Comparison of ENCODE assay signal across 11 cellular contexts in the genomic region with DNA sequence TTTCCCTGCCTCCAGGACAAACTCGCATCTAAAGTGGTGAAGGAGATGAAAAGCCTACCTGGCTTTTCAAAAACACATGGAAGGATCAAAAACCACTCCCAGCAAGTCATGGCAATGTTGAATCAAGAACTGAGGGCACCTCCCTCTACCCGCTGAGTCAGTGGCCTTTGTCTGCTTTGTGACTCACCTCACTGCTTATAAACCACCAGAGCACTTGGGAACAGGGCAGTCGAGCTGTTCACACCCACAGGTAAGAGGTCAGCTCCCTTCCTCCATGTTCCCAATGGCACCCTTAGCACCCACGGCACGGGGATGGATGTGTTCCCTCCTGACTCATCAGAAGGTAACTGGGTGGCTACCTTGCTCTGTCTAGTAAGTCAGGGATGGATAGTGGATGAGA. TPM values are rescaled to one million over a fixed set of nuclear protein-coding genes. Genes with fewer than 3 reads are reported as not detected.
A peak's percentile ranks its signal among the peaks of the same experiment; 100 is the strongest.
DNase-seq lines count a peak whose midpoint lies in the region; ATAC-seq and TF ChIP-seq lines count a peak whose summit lies in the region.
"Had no signal": no experiment of that assay in that cellular context is flagged by ENCODE, and none has a peak within 500 bp of the region (broad histone marks: within the 10 kb centered on the region; RNA-seq: fewer than 3 reads in every experiment).

No MANE protein-coding gene starts in this region.

- no peaks in the 10 kb centered on the region for H3K9me2 ChIP-seq in MM.1S (replicated peaks; ENCODE audit: insufficient read depth, low read length)

- TF ChIP-seq EP300 in transverse colon (IDR thresholded peaks at IDR 0.05; ENCODE audit: low read depth) = no peak

- H3K27ac ChIP-seq in foreskin keratinocyte (peak overlapping the region; percentile 93), transverse colon (no peak overlapping the region), MM.1S (ENCODE audit: low read length) (no peak overlapping the region), thyroid gland (no peak overlapping the region)
- H3K27ac ChIP-seq: thoracic aorta had no signal

- in situ Hi-C loops in transverse colon (cut with MboI; ENCODE audit: low pct_ligation_motif_present in 1 of 4, low pct_unique_long_range_greater_than_20kb in 1 of 4, low sequenced_read_pairs in 3 of 4) = no loop called here

- ATAC-seq in foreskin keratinocyte (peak; percentile 90), HG03469 (IDR thresholded peaks at IDR 0.05; ENCODE audit: unreplicated experiment) (no peak)

- intact Hi-C loops in transverse colon (cut with DNase I; ENCODE audit: low total_unique reads) = no loop called here
- intact Hi-C loops in thyroid gland (cut with DNase I) = no loop called here

- no peak overlapping the region for H3K9ac ChIP-seq in MM.1S (ENCODE audit: low read length)

- H3K27me3 ChIP-seq in foreskin keratinocyte = no peaks in the 10 kb centered on the region
- no peaks in the 10 kb centered on the region for H3K27me3 ChIP-seq in transverse colon
- H3K27me3 ChIP-seq in MM.1S (replicated peaks; ENCODE audit: insufficient read depth, low read length) = no peaks in the 10 kb centered on the region
- H3K27me3 ChIP-seq in thyroid gland = no peaks in the 10 kb centered on the region

- H3K9me3 ChIP-seq in transverse colon = no peaks in the 10 kb centered on the region
- no peaks in the 10 kb centered on the region for H3K9me3 ChIP-seq in MM.1S (replicated peaks; ENCODE audit: insufficient read depth, low read length)
- no peaks in the 10 kb centered on the region for H3K9me3 ChIP-seq in thyroid gland
- H3K9me3 ChIP-seq: thoracic aorta had no signal

- H3F3A ChIP-seq in MM.1S (ENCODE audit: insufficient read depth, low read length) = no peaks in the 10 kb centered on the region

- TF ChIP-seq POLR2A in transverse colon (IDR thresholded peaks at IDR 0.05) (no peak), thyroid gland (IDR thresholded peaks at IDR 0.05) (no peak)

- peak; percentile 33 for DNase-seq in NK-92 treated with Interleukin-12 subunit alpha and Interleukin-12 subunit beta, amount 100 ng/mL, for 24 hours (lab: John Stamatoyannopoulos, UW)
- no peak for DNase-seq in NK-92 (lab: John Stamatoyannopoulos, UW; ENCODE audit: unreplicated experiment)
- DNase-seq in SW480 (ENCODE audit: low spot score) = peak; percentile 90
- peak; percentile 97 to 99 for DNase-seq in foreskin keratinocyte
- DNase-seq in transverse colon = peak; percentile 63
- no peak for DNase-seq in MM.1S
- DNase-seq in thyroid gland = no peak
- DNase-seq: DMS153, Karpas-422 had no signal

- no peak for TF ChIP-seq CTCF in foreskin keratinocyte (conservative IDR thresholded peaks at IDR 0.05)
- TF ChIP-seq CTCF in transverse colon (IDR thresholded peaks at IDR 0.05) = no peak
- TF ChIP-seq CTCF in MM.1S (IDR thresholded peaks at IDR 0.05; ENCODE audit: low read length) = no peak
- TF ChIP-seq CTCF in thyroid gland (IDR thresholded peaks at IDR 0.05) = no peak

- no peaks in the 10 kb centered on the region for H3K79me2 ChIP-seq in MM.1S (ENCODE audit: low read length)

- no peaks in the 10 kb centered on the region for H4K20me1 ChIP-seq in MM.1S (ENCODE audit: insufficient read depth, low read length)

- 42 to 62% methylated on average over 2 to 5 of the region's 5 CpGs for WGBS in transverse colon (ENCODE audit: low coverage in 1 of 2), 2 donors
- 80 to 83% methylated on average over 5 of the region's 5 CpGs for WGBS in thyroid gland, 2 donors

- no peak overlapping the region for H2AFZ ChIP-seq in MM.1S (ENCODE audit: low read length)

- no peak overlapping the region for H3K4me3 ChIP-seq in transverse colon
- H3K4me3 ChIP-seq in MM.1S (ENCODE audit: low read length) = no peak overlapping the region
- no peak overlapping the region for H3K4me3 ChIP-seq in thyroid gland (replicated peaks in 1 of 3)
- H3K4me3 ChIP-seq: thoracic aorta had no signal

- H3K36me3 ChIP-seq in transverse colon = no peaks in the 10 kb centered on the region
- no peaks in the 10 kb centered on the region for H3K36me3 ChIP-seq in MM.1S (replicated peaks; ENCODE audit: insufficient read depth, low read length)
- H3K36me3 ChIP-seq in thyroid gland = no peaks in the 10 kb centered on the region
- H3K36me3 ChIP-seq: thoracic aorta had no signal

- H3K4me1 ChIP-seq in foreskin keratinocyte (peaks cover 50% of the 10 kb centered on the region), transverse colon (peaks cover 0 to 8% (median 0%) of the 10 kb centered on the region in 4 donors), MM.1S (ENCODE audit: low read length) (no peaks in the 10 kb centered on the region), thyroid gland (peaks cover 30 to 56% of the 10 kb centered on the region in 2 donors)

- H3K4me2 ChIP-seq in MM.1S (ENCODE audit: low read depth, low read length) = no peak overlapping the region

RNA-seq across cellular contexts. Expression of a gene that starts 21.7 kb away (rescaled TPM):
- total RNA-seq in foreskin keratinocyte (16.8 and 25.1 TPM in 2 replicates), transverse colon (under 1 TPM; 0.14 to 0.79 (median 0.39) TPM), thyroid gland (100 to 1,000 TPM in 2 of 4 donors, 10 to 100 TPM in 2; 16.8 to 158 (median 120) TPM)
- polyA plus RNA-seq in foreskin keratinocyte = 1.3 and 1.7 TPM in 2 replicates

Comparison
In these comparisons a context has a peak if more than half of its experiments do, and no peak if none do; other contexts are left out.
1. DNase-seq: peak in NK-92 treated with Interleukin-12 subunit alpha and Interleukin-12 subunit beta, amount 100 ng/mL, for 24 hours (single experiment), SW480 (single experiment), foreskin keratinocyte (2 of 2) and transverse colon (single experiment); none in NK-92 (single experiment), MM.1S (single experiment) and thyroid gland (0 of 2).